Comparison of ENCODE assay signal across 1 cellular context in genomic region chr10:27355918-27356573, GRCh38.
A peak's percentile ranks its signal among the peaks of the same experiment; 100 is the strongest.
TF ChIP-seq lines count a peak whose summit lies in the region.

No MANE protein-coding gene starts in this region.

TF ChIP-seq in GM12878, 131 proteins besides CTCF, POLR2A, EP300 and RAD21 (continued from another document):
- TF ChIP-seq, protein P1, sequence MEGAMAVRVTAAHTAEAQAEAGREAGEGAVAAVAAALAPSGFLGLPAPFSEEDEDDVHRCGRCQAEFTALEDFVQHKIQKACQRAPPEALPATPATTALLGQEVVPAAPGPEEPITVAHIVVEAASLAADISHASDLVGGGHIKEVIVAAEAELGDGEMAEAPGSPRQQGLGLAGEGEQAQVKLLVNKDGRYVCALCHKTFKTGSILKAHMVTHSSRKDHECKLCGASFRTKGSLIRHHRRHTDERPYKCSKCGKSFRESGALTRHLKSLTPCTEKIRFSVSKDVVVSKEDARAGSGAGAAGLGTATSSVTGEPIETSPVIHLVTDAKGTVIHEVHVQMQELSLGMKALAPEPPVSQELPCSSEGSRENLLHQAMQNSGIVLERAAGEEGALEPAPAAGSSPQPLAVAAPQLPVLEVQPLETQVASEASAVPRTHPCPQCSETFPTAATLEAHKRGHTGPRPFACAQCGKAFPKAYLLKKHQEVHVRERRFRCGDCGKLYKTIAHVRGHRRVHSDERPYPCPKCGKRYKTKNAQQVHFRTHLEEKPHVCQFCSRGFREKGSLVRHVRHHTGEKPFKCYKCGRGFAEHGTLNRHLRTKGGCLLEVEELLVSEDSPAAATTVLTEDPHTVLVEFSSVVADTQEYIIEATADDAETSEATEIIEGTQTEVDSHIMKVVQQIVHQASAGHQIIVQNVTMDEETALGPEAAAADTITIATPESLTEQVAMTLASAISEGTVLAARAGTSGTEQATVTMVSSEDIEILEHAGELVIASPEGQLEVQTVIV (IDR thresholded peaks at IDR 0.05; ENCODE audit: borderline replicate concordance, partially characterized antibody), result no peak
- TF ChIP-seq HDGF (IDR thresholded peaks at IDR 0.05) (0 out of 2 replicates have a peak, but pooled peaks have one; percentile 55), SUPT20H (IDR thresholded peaks at IDR 0.05; ENCODE audit: borderline replicate concordance, control insufficient read depth, low read depth, low read length) (no peak)
